Comparison of ENCODE assay signal across 9 cellular contexts in genomic region chr10:63265646-63266207, GRCh38.
DNase-seq lines count a peak whose midpoint lies in the region; ATAC-seq and TF ChIP-seq lines count a peak whose summit lies in the region.
"Had no signal": no experiment of that assay in that cellular context is flagged by ENCODE, and none has a peak within 500 bp of the region (broad histone marks: within the 10 kb centered on the region; RNA-seq: fewer than 3 reads in every experiment).

No MANE protein-coding gene starts in this region.

- H3K4me3 ChIP-seq in BE2C (ENCODE audit: low read depth, low read length) (peak overlapping the region; percentile 79), LNCaP clone FGC (ENCODE audit: low read depth, low read length) (peak overlapping the region; percentile 56), coronary artery (peak overlapping the region; percentile 83)

- H3K27me3 ChIP-seq in BE2C = no peaks in the 10 kb centered on the region

- no peaks in the 10 kb centered on the region for H3K9me3 Mint-ChIP-seq in natural killer cell

- H3K4me3 Mint-ChIP-seq in natural killer cell = peak overlapping the region; percentile 99

- DNase-seq in BE2C (no peak), LNCaP clone FGC (ENCODE audit: low read depth) (no peak), coronary artery (ENCODE audit: low spot score) (no peak), natural killer cell (no peak), HEK293T (ENCODE audit: extremely low spot score) (no peak), kidney tubule cell (ENCODE audit: low spot score) (no peak), medulla oblongata (ENCODE audit: extremely low spot score) (no peak)
- DNase-seq: NCI-H2171 had no signal

- H3K27me3 Mint-ChIP-seq in natural killer cell (ENCODE audit: low read depth in 2 of 2) = no peaks in the 10 kb centered on the region

- POLR2A ChIA-PET in HEK293T (lab: Yijun Ruan, JAX) = interaction anchor here (1.2 kb wide), 1 partner anchor 83 kb away, joined by 3 read pairs; no protein-coding TSS in a partner anchor

- CTCF ChIA-PET in HEK293T (lab: Yijun Ruan, JAX) = no interaction called here

- peak overlapping the region; percentile 79 to 83 for H3K27ac ChIP-seq in coronary artery

- TF ChIP-seq CTCF in BE2C (IDR thresholded peaks at IDR 0.05; ENCODE audit: low read depth, low read length) (no peak), LNCaP clone FGC (IDR thresholded peaks at IDR 0.05; ENCODE audit: control insufficient read depth, extremely low read depth, insufficient read depth) (no peak), coronary artery (IDR thresholded peaks at IDR 0.05) (no peak), natural killer cell (IDR thresholded peaks at IDR 0.05) (no peak)

- ATAC-seq in natural killer cell = no peak
- no peak for ATAC-seq in HG03520 (IDR thresholded peaks at IDR 0.05; ENCODE audit: unreplicated experiment)

- peak overlapping the region; percentile 96 to 98 for H3K27ac Mint-ChIP-seq in natural killer cell

- intact Hi-C loops in natural killer cell (cut with micrococcal nuclease) = loop anchor here (2.0 to 5.0 kb wide), 4 partner anchors 202 to 1368 kb away; partner anchors contain the start of gene JMJD1C

- H3K9me3 ChIP-seq in BE2C = no peaks in the 10 kb centered on the region

- H3K4me1 Mint-ChIP-seq in natural killer cell = peaks cover 25 to 44% of the 10 kb centered on the region in 2 donors

- no peaks in the 10 kb centered on the region for H3K36me3 Mint-ChIP-seq in natural killer cell

- H3K4me1 ChIP-seq in BE2C = no peaks in the 10 kb centered on the region

- H3K36me3 ChIP-seq in BE2C = peaks cover 4% of the 10 kb centered on the region

TF ChIP-seq in HEK293T, 16 proteins besides CTCF, POLR2A, EP300 and RAD21:
- TF ChIP-seq SUZ12 (IDR thresholded peaks at IDR 0.05) (no peak), PKNOX1 (IDR thresholded peaks at IDR 0.05) (no peak), LEF1 (IDR thresholded peaks at IDR 0.05; ENCODE audit: borderline replicate concordance) (no peak), HDGF (IDR thresholded peaks at IDR 0.05; ENCODE audit: borderline replicate concordance) (no peak), CTBP1 (IDR thresholded peaks at IDR 0.05; ENCODE audit: borderline replicate concordance) (no peak), TARDBP (IDR thresholded peaks at IDR 0.05) (no peak), FOXM1 (IDR thresholded peaks at IDR 0.05; ENCODE audit: borderline replicate concordance) (no peak), L3MBTL2 (conservative IDR thresholded peaks at IDR 0.05) (no peak), ZNF384 (IDR thresholded peaks at IDR 0.05) (no peak), ARNT (IDR thresholded peaks at IDR 0.05) (no peak)
